9 cellular contexts compared by ENCODE assay signal in genomic region chr1:157961805-157962762, GRCh38. TPM values are rescaled to one million over a fixed set of nuclear protein-coding genes. Genes with fewer than 3 reads are reported as not detected.
A peak's percentile ranks its signal among the peaks of the same experiment; 100 is the strongest.
DNase-seq lines count a peak whose midpoint lies in the region; ATAC-seq, FAIRE-seq and TF ChIP-seq lines count a peak whose summit lies in the region.
"Had no signal": no experiment of that assay in that cellular context is flagged by ENCODE, and none has a peak within 500 bp of the region (broad histone marks: within the 10 kb centered on the region; RNA-seq: fewer than 3 reads in every experiment).

No MANE protein-coding gene starts in this region.

- intact Hi-C loops in natural killer cell (cut with micrococcal nuclease): loop anchor here (5.0 kb wide), 1 partner anchor 75 kb away; no protein-coding TSS in a partner anchor
- intact Hi-C loops in CD4-positive, alpha-beta T cell (cut with DNase I, micrococcal nuclease): loop anchor here (2.0 to 10.0 kb wide), 3 partner anchors 1033 to 1127 kb away; no protein-coding TSS in a partner anchor

- FAIRE-seq in urothelium cell line (lab: Jason Lieb, UNC): no peak

- peak overlapping the region; percentile 62 for H3K4me3 Mint-ChIP-seq in natural killer cell treated with Interleukin-12 subunit alpha and Interleukin-12 subunit beta and Interleukin-15 and Interleukin-18, amount 100 ng/mL, for 72 hours
- H3K4me3 Mint-ChIP-seq in natural killer cell: no peak overlapping the region
- H3K4me3 Mint-ChIP-seq in CD4-positive, alpha-beta T cell: no peak overlapping the region

- H3K9me3 ChIP-seq in MG63: no peaks in the 10 kb centered on the region
- no peaks in the 10 kb centered on the region for H3K9me3 ChIP-seq in CD4-positive, alpha-beta T cell (ENCODE audit: control insufficient read depth, low read length)

- no peaks in the 10 kb centered on the region for H3K36me3 ChIP-seq in MG63

- H3K27me3 Mint-ChIP-seq in natural killer cell treated with Interleukin-12 subunit alpha and Interleukin-12 subunit beta and Interleukin-15 and Interleukin-18, amount 100 ng/mL, for 72 hours: peaks cover 30 to 33% of the 10 kb centered on the region in 2 donors
- peaks cover 15 to 33% of the 10 kb centered on the region in 2 donors for H3K27me3 Mint-ChIP-seq in natural killer cell (ENCODE audit: low read depth in 2 of 2)
- peaks cover 53% of the 10 kb centered on the region for H3K27me3 Mint-ChIP-seq in CD4-positive, alpha-beta T cell

- CTCF ChIA-PET in CD4-positive, alpha-beta T cell (lab: Charles Lee): interaction anchor here (0.9 kb wide), 1 partner anchor 1109 kb away, joined by 3 read pairs; no protein-coding TSS in a partner anchor

- peak overlapping the region; percentile 3 to 38 for H3K27ac Mint-ChIP-seq in natural killer cell treated with Interleukin-12 subunit alpha and Interleukin-12 subunit beta and Interleukin-15 and Interleukin-18, amount 100 ng/mL, for 72 hours
- H3K27ac Mint-ChIP-seq in natural killer cell: no peak overlapping the region
- H3K27ac Mint-ChIP-seq in CD4-positive, alpha-beta T cell: no peak overlapping the region

- peak overlapping the region; percentile 52 for H3K27ac ChIP-seq in epithelial cell of prostate
- H3K27ac ChIP-seq in CD4-positive, alpha-beta T cell (ENCODE audit: low read depth, low read length): no peak overlapping the region

- H3K9me3 Mint-ChIP-seq in natural killer cell treated with Interleukin-12 subunit alpha and Interleukin-12 subunit beta and Interleukin-15 and Interleukin-18, amount 100 ng/mL, for 72 hours: no peaks in the 10 kb centered on the region
- no peaks in the 10 kb centered on the region for H3K9me3 Mint-ChIP-seq in natural killer cell
- no peaks in the 10 kb centered on the region for H3K9me3 Mint-ChIP-seq in CD4-positive, alpha-beta T cell

- POLR2A ChIA-PET in CD4-positive, alpha-beta T cell (lab: Charles Lee): no interaction called here

- H3K4me3 ChIP-seq in MG63: no peak overlapping the region

- peaks cover 16% of the 10 kb centered on the region for H3K27me3 ChIP-seq in MG63
- no peaks in the 10 kb centered on the region for H3K27me3 ChIP-seq in CD4-positive, alpha-beta T cell (ENCODE audit: control insufficient read depth, insufficient read depth, low read length)

- peaks cover 6 to 9% of the 10 kb centered on the region in 2 donors for H3K4me1 Mint-ChIP-seq in natural killer cell treated with Interleukin-12 subunit alpha and Interleukin-12 subunit beta and Interleukin-15 and Interleukin-18, amount 100 ng/mL, for 72 hours (ENCODE audit: low read depth in 2 of 2)
- no peaks in the 10 kb centered on the region for H3K4me1 Mint-ChIP-seq in natural killer cell
- no peaks in the 10 kb centered on the region for H3K4me1 Mint-ChIP-seq in CD4-positive, alpha-beta T cell (ENCODE audit: low read depth)

- ATAC-seq in natural killer cell treated with Interleukin-12 subunit alpha and Interleukin-12 subunit beta and Interleukin-15 and Interleukin-18, amount 100 ng/mL, for 72 hours: peak; percentile 55 to 87
- no peak for ATAC-seq in natural killer cell
- no peak for ATAC-seq in CD4-positive, alpha-beta T cell (ENCODE audit: poor library complexity)

- no peak for TF ChIP-seq CTCF in natural killer cell (IDR thresholded peaks at IDR 0.05)
- no peak for TF ChIP-seq CTCF in CD4-positive, alpha-beta T cell (IDR thresholded peaks at IDR 0.05)

- H3K36me3 Mint-ChIP-seq in natural killer cell treated with Interleukin-12 subunit alpha and Interleukin-12 subunit beta and Interleukin-15 and Interleukin-18, amount 100 ng/mL, for 72 hours: no peaks in the 10 kb centered on the region
- no peaks in the 10 kb centered on the region for H3K36me3 Mint-ChIP-seq in natural killer cell
- H3K36me3 Mint-ChIP-seq in CD4-positive, alpha-beta T cell (ENCODE audit: low read depth): no peaks in the 10 kb centered on the region

- no peak for DNase-seq in natural killer cell treated with Interleukin-12 subunit alpha and Interleukin-12 subunit beta and Interleukin-15 and Interleukin-18, amount 100 ng/mL, for 72 hours (ENCODE audit: low spot score)
- no peak for DNase-seq in natural killer cell
- peak; percentile 34 for DNase-seq in MG63
- DNase-seq in epithelial cell of prostate (ENCODE audit: low read depth, low spot score): peak; percentile 68
- DNase-seq in urothelium cell line (ENCODE audit: low spot score): peak; percentile 72
- no peak for DNase-seq in activated CD8-positive, alpha-beta memory T cell treated with anti-CD3 and anti-CD28 coated beads, Interleukin-2, amount 50 U/mL, for 4 hours
- DNase-seq in islet precursor cell: no peak
- no peak for DNase-seq in CD4-positive, alpha-beta T cell
- DNase-seq: central memory CD4-positive, alpha-beta T cell had no signal

RNA-seq across cellular contexts. Expression of gene KIRREL1, which starts 31.4 kb away (rescaled TPM):
- not detected for total RNA-seq in natural killer cell treated with Interleukin-12 subunit alpha and Interleukin-12 subunit beta and Interleukin-15 and Interleukin-18, amount 100 ng/mL, for 72 hours
- not detected for total RNA-seq in natural killer cell
- total RNA-seq in MG63 (2014; rRNA removed; shearing (Covaris generic); ENCODE audit: low replicate concordance): 25.3 and 26.3 TPM in 2 replicates
- not detected for total RNA-seq in CD4-positive, alpha-beta T cell

Comparison
In these comparisons a context has a peak if more than half of its experiments do, and no peak if none do; other contexts are left out.
1. ATAC-seq: peak in natural killer cell treated with Interleukin-12 subunit alpha and Interleukin-12 subunit beta and Interleukin-15 and Interleukin-18, amount 100 ng/mL, for 72 hours (2 of 2); none in natural killer cell (0 of 3) and CD4-positive, alpha-beta T cell (single experiment).
2. H3K27ac Mint-ChIP-seq: peak in natural killer cell treated with Interleukin-12 subunit alpha and Interleukin-12 subunit beta and Interleukin-15 and Interleukin-18, amount 100 ng/mL, for 72 hours (2 of 2); none in natural killer cell (0 of 2) and CD4-positive, alpha-beta T cell (single experiment).
3. DNase-seq: peak in MG63 (single experiment), epithelial cell of prostate (single experiment) and urothelium cell line (single experiment); none in natural killer cell treated with Interleukin-12 subunit alpha and Interleukin-12 subunit beta and Interleukin-15 and Interleukin-18, amount 100 ng/mL, for 72 hours (single experiment), natural killer cell (single experiment), activated CD8-positive, alpha-beta memory T cell treated with anti-CD3 and anti-CD28 coated beads, Interleukin-2, amount 50 U/mL, for 4 hours (single experiment), islet precursor cell (single experiment) and CD4-positive, alpha-beta T cell (0 of 10).
4. RNA of gene KIRREL1, which starts 31.4 kb away (total RNA-seq): 25.3 to 26.3 TPM in MG63; not detected in natural killer cell treated with Interleukin-12 subunit alpha and Interleukin-12 subunit beta and Interleukin-15 and Interleukin-18, amount 100 ng/mL, for 72 hours, not detected in natural killer cell and not detected in CD4-positive, alpha-beta T cell; every median in the first group is over 10 times any median in the second.